ENCODE assay signal across 21 cellular contexts in the genomic region with DNA sequence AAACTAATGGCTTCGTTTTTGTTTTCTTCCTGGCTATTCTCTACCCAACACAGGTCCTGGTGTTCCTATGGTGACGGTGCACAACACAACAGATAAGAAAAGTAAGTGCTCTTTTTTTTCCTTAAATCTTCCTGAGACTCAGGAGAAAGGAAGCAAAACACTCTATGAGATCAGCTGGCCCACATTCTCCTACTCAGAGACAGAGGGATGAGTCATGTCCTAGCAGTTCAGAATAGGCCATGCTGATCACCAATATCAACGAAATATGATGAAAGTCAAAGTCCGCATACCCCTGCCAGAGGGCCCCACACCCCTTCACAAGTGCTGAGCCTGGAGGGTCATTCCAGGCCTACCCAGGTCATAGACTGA.
A peak's percentile ranks its signal among the peaks of the same experiment; 100 is the strongest.
DNase-seq lines count a peak whose midpoint lies in the region; ATAC-seq, FAIRE-seq and TF ChIP-seq lines count a peak whose summit lies in the region.
"Had no signal": no experiment of that assay in that cellular context is flagged by ENCODE, and none has a peak within 500 bp of the region (broad histone marks: within the 10 kb centered on the region; RNA-seq: fewer than 3 reads in every experiment).

No MANE protein-coding gene starts in this region.

- H3K4me1 ChIP-seq in astrocyte (ENCODE audit: insufficient read depth, low read length) (no peaks in the 10 kb centered on the region), hepatocyte (ENCODE audit: insufficient read depth) (no peaks in the 10 kb centered on the region), mucosa of rectum (ENCODE audit: control insufficient read depth in 2 of 2, insufficient read depth in 2 of 2, low read length in 2 of 2) (peaks cover 7 to 36% of the 10 kb centered on the region in 2 donors)
- H3K4me1 ChIP-seq: BE2C had no signal

- H3K36me3 ChIP-seq in astrocyte (ENCODE audit: insufficient read depth, low read length), result no peaks in the 10 kb centered on the region
- H3K36me3 ChIP-seq in hepatocyte (replicated peaks; ENCODE audit: insufficient read depth, low read depth), result no peaks in the 10 kb centered on the region
- no peaks in the 10 kb centered on the region for H3K36me3 ChIP-seq in mucosa of rectum (ENCODE audit: control insufficient read depth in 2 of 2, insufficient read depth in 2 of 2, low read length in 2 of 2)
- H3K36me3 ChIP-seq: BE2C had no signal

- 77% methylated on average over 4 of the region's 4 CpGs for WGBS in hepatocyte (ENCODE audit: low lambda C conversion rate, missing lambda C conversion rate)

- H3K4me2 ChIP-seq in astrocyte (ENCODE audit: low read length), result no peak overlapping the region
- no peak overlapping the region for H3K4me2 ChIP-seq in hepatocyte
- H3K4me2 ChIP-seq: SK-N-SH had no signal

- H3K36me3 Mint-ChIP-seq in HFFc6 (ENCODE audit: low read depth) (no peaks in the 10 kb centered on the region), astrocyte (ENCODE audit: low read depth, unreplicated experiment) (no peaks in the 10 kb centered on the region)

- no peak overlapping the region for H3K27ac ChIP-seq in astrocyte (ENCODE audit: low read depth, low read length)
- peak overlapping the region; percentile 54 for H3K27ac ChIP-seq in hepatocyte
- H3K27ac ChIP-seq in mucosa of rectum (ENCODE audit: low read depth in 2 of 2, low read length in 2 of 2), result peak overlapping the region; percentile 59 to 77

- H3K27me3 ChIP-seq in astrocyte (ENCODE audit: insufficient read depth, low read length) (no peaks in the 10 kb centered on the region), hepatocyte (no peaks in the 10 kb centered on the region), mucosa of rectum (ENCODE audit: control insufficient read depth in 2 of 2, insufficient read depth in 2 of 2, low read length in 2 of 2) (no peaks in the 10 kb centered on the region)
- H3K27me3 ChIP-seq: BE2C had no signal

- H3K4me3 ChIP-seq in astrocyte (ENCODE audit: insufficient read depth, low read depth, low read length) (no peak overlapping the region), hepatocyte (no peak overlapping the region), mucosa of rectum (ENCODE audit: low read length in 2 of 2) (peak overlapping the region in 1 of 2 donors; percentile 38)

- H3K79me2 ChIP-seq in astrocyte (ENCODE audit: insufficient read depth, low read length) (no peaks in the 10 kb centered on the region), hepatocyte (no peaks in the 10 kb centered on the region)

- H3K9me3 Mint-ChIP-seq in HFFc6 (peaks cover 33% of the 10 kb centered on the region), astrocyte (ENCODE audit: unreplicated experiment) (peaks cover 2% of the 10 kb centered on the region)

- H3K27ac Mint-ChIP-seq in HFFc6 (no peak overlapping the region), astrocyte (ENCODE audit: unreplicated experiment) (peak overlapping the region; percentile 44)
- H3K27ac Mint-ChIP-seq: CD4-positive, alpha-beta T cell had no signal

- no peaks in the 10 kb centered on the region for H4K20me1 ChIP-seq in astrocyte (ENCODE audit: insufficient read depth, low read length)
- H4K20me1 ChIP-seq in hepatocyte (ENCODE audit: insufficient read depth, poor library complexity, severe bottlenecking), result no peaks in the 10 kb centered on the region

- FAIRE-seq in astrocyte (lab: Jason Lieb, UNC), result no peak
- FAIRE-seq: A204.1, GM12891, GM18507 had no signal

- H3K9me3 ChIP-seq in astrocyte (ENCODE audit: insufficient read depth, low read depth, low read length) (peaks cover 5% of the 10 kb centered on the region), hepatocyte (ENCODE audit: low read depth) (no peaks in the 10 kb centered on the region), mucosa of rectum (ENCODE audit: control insufficient read depth in 2 of 2, low read length in 2 of 2) (no peaks in the 10 kb centered on the region)
- H3K9me3 ChIP-seq: BE2C had no signal

- H3K9ac ChIP-seq in astrocyte (ENCODE audit: low read length) (no peak overlapping the region), mucosa of rectum (ENCODE audit: low read depth in 1 of 2, low read length in 2 of 2) (no peak overlapping the region)
- H3K9ac ChIP-seq: SK-N-SH had no signal

- ATAC-seq in HG03457 (IDR thresholded peaks at IDR 0.05; ENCODE audit: unreplicated experiment) (no peak), GM21360 (IDR thresholded peaks at IDR 0.05; ENCODE audit: unreplicated experiment) (no peak), GM21515 (IDR thresholded peaks at IDR 0.05; ENCODE audit: unreplicated experiment) (no peak)

- no peaks in the 10 kb centered on the region for H3K4me1 Mint-ChIP-seq in HFFc6 (ENCODE audit: low read depth)
- H3K4me1 Mint-ChIP-seq in astrocyte (ENCODE audit: low read depth, unreplicated experiment), result peaks cover 10% of the 10 kb centered on the region

- peaks cover 3% of the 10 kb centered on the region for H3K27me3 Mint-ChIP-seq in HFFc6 (ENCODE audit: insufficient read depth)
- peaks cover 6% of the 10 kb centered on the region for H3K27me3 Mint-ChIP-seq in astrocyte (ENCODE audit: low read depth, unreplicated experiment)

- no peak overlapping the region for H3K4me3 Mint-ChIP-seq in HFFc6
- no peak overlapping the region for H3K4me3 Mint-ChIP-seq in astrocyte (ENCODE audit: unreplicated experiment)
- H3K4me3 Mint-ChIP-seq: CD4-positive, alpha-beta T cell had no signal

- DNase-seq in HFFc6 (peak; percentile 5), astrocyte (ENCODE audit: low read depth) (no peak), hepatocyte (ENCODE audit: low spot score) (peak; percentile 25), KG1 (lab: John Stamatoyannopoulos, UW) (no peak)
- DNase-seq: BE2C; CD4-positive, alpha-beta T cell; H7; NCI-H1105 treated with DMSO at 0.1 percent for 48 hours; NCI-H1694; NCI-H2081 treated with DMSO at 0.1 percent for 48 hours; NK-92 treated with Interleukin-12 subunit alpha and Interleukin-12 subunit beta, amount 100 ng/mL, for 24 hours; RPMI8226; SHP77 treated with DMSO at 0.1 percent for 48 hours; SK-N-SH had no signal

- no peak for TF ChIP-seq CTCF in HFFc6 (IDR thresholded peaks at IDR 0.05)
- no peak for TF ChIP-seq CTCF in astrocyte (IDR thresholded peaks at IDR 0.05; ENCODE audit: insufficient read depth, low read depth, low read length)
- no peak for TF ChIP-seq CTCF in hepatocyte (IDR thresholded peaks at IDR 0.05; ENCODE audit: poor library complexity)

- H3K9me2 ChIP-seq in hepatocyte (replicated peaks; ENCODE audit: insufficient read depth), result no peaks in the 10 kb centered on the region
- H3K9me2 ChIP-seq: SK-N-SH had no signal

- H2AFZ ChIP-seq in astrocyte (ENCODE audit: low read depth, low read length), result no peak overlapping the region
- H2AFZ ChIP-seq in hepatocyte, result no peak overlapping the region

Comparison
In these comparisons a context has a peak if more than half of its experiments do, and no peak if none do; other contexts are left out.
1. DNase-seq: peak in HFFc6 (single experiment) and hepatocyte (single experiment); none in astrocyte (single experiment) and KG1 (single experiment).